Comparison of ENCODE assay signal across 24 cellular contexts in genomic region chr20:17529586-17529985, GRCh38.
"Had no signal": no experiment of that assay in that cellular context is flagged by ENCODE, and none has a peak within 500 bp of the region (broad histone marks: within the 10 kb centered on the region; RNA-seq: fewer than 3 reads in every experiment).

No MANE protein-coding gene starts in this region.

- H3K36me3 Mint-ChIP-seq: mesothelial cell of epicardium; naive B cell; stimulated activated memory B cell treated with anti-CD40 and anti-IgM and Interleukin-4, amounts not matched to agents 10 μg/mL and 1 μg/mL and 100 μg/mL, for 72 hours had no signal

- H3K36me3 ChIP-seq: esophagus muscularis mucosa, gastroesophageal sphincter, heart left ventricle, left lung, sigmoid colon, tibial artery, upper lobe of left lung had no signal

- DNase-seq: dermis blood vessel endothelial cell; effector memory CD4-positive, alpha-beta T cell; foreskin keratinocyte; heart left ventricle; left cardiac atrium; left lung; mesenchymal stem cell; mucosa of descending colon; naive B cell; psoas muscle; right cardiac atrium; sigmoid colon; stimulated activated CD4-positive, alpha-beta T cell treated with anti-CD3 and anti-CD28 coated beads, Interleukin-4, amount 100 ng/mL, for 4 hours; stimulated activated naive CD8-positive, alpha-beta T cell treated with anti-CD3 and anti-CD28 coated beads, Interleukin-15, Interleukin-2, amounts not matched to agents 100 U/mL and 50 U/mL, for 24 hours; substantia nigra; testis; tibial artery; upper lobe of left lung had no signal

- H3K9me3 Mint-ChIP-seq: mesothelial cell of epicardium; stimulated activated memory B cell treated with anti-CD40 and anti-IgM and Interleukin-4, amounts not matched to agents 10 μg/mL and 1 μg/mL and 100 μg/mL, for 72 hours had no signal

- ATAC-seq: foreskin keratinocyte; gastroesophageal sphincter; heart left ventricle; left cardiac atrium; left lung; mucosa of descending colon; psoas muscle; right cardiac atrium; stimulated activated memory B cell treated with anti-CD40 and anti-IgM and Interleukin-4, amounts not matched to agents 10 μg/mL and 1 μg/mL and 100 μg/mL, for 72 hours; stimulated activated naive CD8-positive, alpha-beta T cell treated with anti-CD3 and anti-CD28 coated beads, Interleukin-15, Interleukin-2, amounts not matched to agents 100 U/mL and 50 U/mL, for 24 hours had no signal

- H3K27me3 ChIP-seq: esophagus muscularis mucosa, foreskin keratinocyte, gastroesophageal sphincter, hepatocyte, sigmoid colon, testis, tibial artery, upper lobe of left lung had no signal

- H3K4me3 ChIP-seq: coronary artery, esophagus muscularis mucosa, gastroesophageal sphincter, heart left ventricle, hepatocyte, left lung, mucosa of descending colon, sigmoid colon, tibial artery had no signal

- H3K27ac ChIP-seq: coronary artery, esophagus muscularis mucosa, foreskin keratinocyte, gastroesophageal sphincter, heart left ventricle, hepatocyte, left lung, psoas muscle, sigmoid colon, testis, tibial artery had no signal

- H3K9me3 ChIP-seq: gastroesophageal sphincter, heart left ventricle, left lung, mucosa of descending colon, psoas muscle, sigmoid colon, testis, tibial artery, upper lobe of left lung had no signal

- H3K27ac Mint-ChIP-seq: mesothelial cell of epicardium; stimulated activated memory B cell treated with anti-CD40 and anti-IgM and Interleukin-4, amounts not matched to agents 10 μg/mL and 1 μg/mL and 100 μg/mL, for 72 hours had no signal

- H3K4me1 ChIP-seq: testis had no signal
